In genomic region chr2:147396890-147397289, GRCh38 we compare ENCODE assay signal across 11 cellular contexts.
"Had no signal": no experiment of that assay in that cellular context is flagged by ENCODE, and none has a peak within 500 bp of the region (broad histone marks: within the 10 kb centered on the region; RNA-seq: fewer than 3 reads in every experiment).

No MANE protein-coding gene starts in this region.

- H3K36me3 ChIP-seq: HAP-1 had no signal

- H3K27ac ChIP-seq: GM23248 had no signal

- ATAC-seq: GM23338, HCT116 had no signal

- H3K9me3 ChIP-seq: HAP-1 had no signal

- DNase-seq: GM23248, GOT3, H7, H9, HCEC 1CT, HFFc6 had no signal

- H2AFZ ChIP-seq: GM23248, GM23338 had no signal

- H3K9ac ChIP-seq: GM23248 had no signal

- H3K4me3 ChIP-seq: GM23248, GM23338, HAP-1 had no signal

- FAIRE-seq: H1, H54 had no signal

- H3K4me2 ChIP-seq: GM23338 had no signal
